ENCODE assay signal across 8 cellular contexts in genomic region chr17:35313875-35314409, GRCh38. TPM values are rescaled to one million over a fixed set of nuclear protein-coding genes. Genes with fewer than 3 reads are reported as not detected.
A peak's percentile ranks its signal among the peaks of the same experiment; 100 is the strongest.
DNase-seq lines count a peak whose midpoint lies in the region; ATAC-seq and TF ChIP-seq lines count a peak whose summit lies in the region.

No MANE protein-coding gene starts in this region.

- peak overlapping the region; percentile 83 for H3K4me3 ChIP-seq in CD8-positive, alpha-beta memory T cell (ENCODE audit: low read length)

- H3K36me3 Mint-ChIP-seq in CD8-positive, alpha-beta memory T cell, result peaks cover 0 to 8% (median 0%) of the 10 kb centered on the region in 3 donors
- peaks cover 15% of the 10 kb centered on the region for H3K36me3 Mint-ChIP-seq in activated CD4-positive, alpha-beta memory T cell treated with anti-CD3 and anti-CD28 coated beads, Interleukin-2, amount 10 ng/mL, durations not matched to agents 7 days and 5 days (ENCODE audit: low read depth)
- H3K36me3 Mint-ChIP-seq in progenitor cell of endocrine pancreas (ENCODE audit: insufficient read depth), result no peaks in the 10 kb centered on the region

- POLR2A ChIA-PET in CD8-positive, alpha-beta memory T cell (lab: Charles Lee), result interaction anchor here (0.5 to 3.0 kb wide), 14 partner anchors 23 to 273 kb away, joined by 3 to 22 read pairs (median 6); partner anchors contain the start of genes AP2B1, PEX12, SLFN11 and SLFN12L
- POLR2A ChIA-PET in activated CD4-positive, alpha-beta memory T cell treated with anti-CD3 and anti-CD28 coated beads, Interleukin-2, amount 10 ng/mL, durations not matched to agents 7 days and 5 days (lab: Charles Lee), result interaction anchor here (1.0 to 6.4 kb wide), 12 partner anchors 28 to 275 kb away, joined by 3 to 141 read pairs (median 10); partner anchors contain the start of genes PEX12, SLFN11, SLFN12L and SLFN5

- H3K27ac ChIP-seq in CD8-positive, alpha-beta memory T cell (ENCODE audit: low read depth, low read length), result peak overlapping the region; percentile 87

- H3K4me1 Mint-ChIP-seq in CD8-positive, alpha-beta memory T cell, result peaks cover 50 to 71% (median 63%) of the 10 kb centered on the region in 3 donors
- H3K4me1 Mint-ChIP-seq in activated CD4-positive, alpha-beta memory T cell treated with anti-CD3 and anti-CD28 coated beads, Interleukin-2, amount 10 ng/mL, durations not matched to agents 7 days and 5 days, result peaks cover 45% of the 10 kb centered on the region
- peaks cover 4% of the 10 kb centered on the region for H3K4me1 Mint-ChIP-seq in progenitor cell of endocrine pancreas (ENCODE audit: low read depth)

- peak; percentile 2 to 53 (median 23) for DNase-seq in CD8-positive, alpha-beta memory T cell
- DNase-seq in activated CD4-positive, alpha-beta memory T cell treated with anti-CD3 and anti-CD28 coated beads, Interleukin-2, amount 10 ng/mL, durations not matched to agents 7 days and 5 days, result no peak
- DNase-seq in Right ventricle myocardium inferior (ENCODE audit: missing footprints) (peak; percentile 69), progenitor cell of endocrine pancreas (ENCODE audit: low spot score, unreplicated experiment) (no peak), amniotic stem cell (lab: John Stamatoyannopoulos, UW) (no peak), SHP77 (lab: John Stamatoyannopoulos, UW) (no peak)

- no peak for TF ChIP-seq CTCF in progenitor cell of endocrine pancreas (IDR thresholded peaks at IDR 0.05; ENCODE audit: unreplicated experiment)

- peaks cover 25% of the 10 kb centered on the region for H3K4me1 ChIP-seq in CD8-positive, alpha-beta memory T cell (ENCODE audit: insufficient read depth, low read length)

- H3K27me3 ChIP-seq in CD8-positive, alpha-beta memory T cell (ENCODE audit: insufficient read depth, low read length, poor library complexity, severe bottlenecking), result no peaks in the 10 kb centered on the region

- ATAC-seq in Right ventricle myocardium inferior (peak; percentile 26), GM21390 (IDR thresholded peaks at IDR 0.05; ENCODE audit: unreplicated experiment) (no peak), HG03565 (IDR thresholded peaks at IDR 0.05; ENCODE audit: unreplicated experiment) (no peak)

- H3K4me3 Mint-ChIP-seq in CD8-positive, alpha-beta memory T cell, result peak overlapping the region; percentile 92 to 100 (median 98)
- peak overlapping the region; percentile 83 for H3K4me3 Mint-ChIP-seq in activated CD4-positive, alpha-beta memory T cell treated with anti-CD3 and anti-CD28 coated beads, Interleukin-2, amount 10 ng/mL, durations not matched to agents 7 days and 5 days
- peak overlapping the region; percentile 62 for H3K4me3 Mint-ChIP-seq in progenitor cell of endocrine pancreas (ENCODE audit: low read depth)

- peaks cover 0 to 6% (median 0%) of the 10 kb centered on the region in 5 donors for H3K9me3 Mint-ChIP-seq in CD8-positive, alpha-beta memory T cell
- H3K9me3 Mint-ChIP-seq in activated CD4-positive, alpha-beta memory T cell treated with anti-CD3 and anti-CD28 coated beads, Interleukin-2, amount 10 ng/mL, durations not matched to agents 7 days and 5 days, result peaks cover 9% of the 10 kb centered on the region
- H3K9me3 Mint-ChIP-seq in progenitor cell of endocrine pancreas (ENCODE audit: low read depth), result no peaks in the 10 kb centered on the region

- H3K36me3 ChIP-seq in CD8-positive, alpha-beta memory T cell (ENCODE audit: insufficient read depth, low read length), result no peaks in the 10 kb centered on the region

- no peaks in the 10 kb centered on the region for H3K27me3 Mint-ChIP-seq in CD8-positive, alpha-beta memory T cell
- peaks cover 2% of the 10 kb centered on the region for H3K27me3 Mint-ChIP-seq in activated CD4-positive, alpha-beta memory T cell treated with anti-CD3 and anti-CD28 coated beads, Interleukin-2, amount 10 ng/mL, durations not matched to agents 7 days and 5 days
- peaks cover 15% of the 10 kb centered on the region for H3K27me3 Mint-ChIP-seq in progenitor cell of endocrine pancreas

- CTCF ChIA-PET in CD8-positive, alpha-beta memory T cell (lab: Charles Lee), result interaction anchor here (0.6 to 7.4 kb wide), 18 partner anchors 10 to 300 kb away, joined by 3 to 167 read pairs (median 5); partner anchors contain the start of genes PEX12, SLFN11 and SLFN12L
- CTCF ChIA-PET in activated CD4-positive, alpha-beta memory T cell treated with anti-CD3 and anti-CD28 coated beads, Interleukin-2, amount 10 ng/mL, durations not matched to agents 7 days and 5 days (lab: Charles Lee), result interaction anchor here (0.6 to 4.0 kb wide), 18 partner anchors 12 to 494 kb away, joined by 3 to 91 read pairs (median 6); partner anchors contain the start of genes SLFN11, SLFN12L and TAF15

- no peaks in the 10 kb centered on the region for H3K9me3 ChIP-seq in CD8-positive, alpha-beta memory T cell (ENCODE audit: low read length)

- intact Hi-C loops in Right ventricle myocardium inferior (cut with DNase I), result loop anchor here (1.0 to 5.0 kb wide), 6 partner anchors 32 to 433 kb away; partner anchors contain the start of genes SLFN11 and SLFN12

- peak overlapping the region; percentile 90 to 99 (median 98) for H3K27ac Mint-ChIP-seq in CD8-positive, alpha-beta memory T cell
- peak overlapping the region; percentile 90 for H3K27ac Mint-ChIP-seq in activated CD4-positive, alpha-beta memory T cell treated with anti-CD3 and anti-CD28 coated beads, Interleukin-2, amount 10 ng/mL, durations not matched to agents 7 days and 5 days
- H3K27ac Mint-ChIP-seq in progenitor cell of endocrine pancreas, result no peak overlapping the region

RNA-seq across cellular contexts. Expression of gene SLFN11, which starts 59.5 kb away (rescaled TPM):
- 10 to 100 TPM; 39.5 to 48.4 TPM for total RNA-seq in CD8-positive, alpha-beta memory T cell
- polyA plus RNA-seq in CD8-positive, alpha-beta memory T cell, result 17.0 TPM
- 10 to 100 TPM; 67.5 to 72.6 TPM for total RNA-seq in activated CD4-positive, alpha-beta memory T cell treated with anti-CD3 and anti-CD28 coated beads, Interleukin-2, amount 10 ng/mL, durations not matched to agents 7 days and 5 days
- total RNA-seq in Right ventricle myocardium inferior (18.1 TPM), progenitor cell of endocrine pancreas (2.1 and 3.0 TPM in 2 replicates)

Comparison
In these comparisons a context has a peak if more than half of its experiments do, and no peak if none do; other contexts are left out.
1. DNase-seq: peak in CD8-positive, alpha-beta memory T cell (5 of 5) and Right ventricle myocardium inferior (single experiment); none in activated CD4-positive, alpha-beta memory T cell treated with anti-CD3 and anti-CD28 coated beads, Interleukin-2, amount 10 ng/mL, durations not matched to agents 7 days and 5 days (single experiment), progenitor cell of endocrine pancreas (single experiment), amniotic stem cell (single experiment) and SHP77 (0 of 2).
2. Peak in every context shown above with its lines, with median percentiles within 50 percentile points of each other: H3K4me3 Mint-ChIP-seq.